9 cellular contexts compared by ENCODE assay signal in genomic region chr15:42890161-42890913, GRCh38. TPM values are rescaled to one million over a fixed set of nuclear protein-coding genes. Genes with fewer than 3 reads are reported as not detected.
DNase-seq lines count a peak whose midpoint lies in the region; ATAC-seq and TF ChIP-seq lines count a peak whose summit lies in the region.
"Had no signal": no experiment of that assay in that cellular context is flagged by ENCODE, and none has a peak within 500 bp of the region (broad histone marks: within the 10 kb centered on the region; RNA-seq: fewer than 3 reads in every experiment).

No MANE protein-coding gene starts in this region.

- in situ Hi-C loops in HAP-1 (cut with MboI; ENCODE audit: low sequenced_read_pairs), result no loop called here

- H3K27me3 ChIP-seq in HAP-1 (ENCODE audit: low read depth) (no peaks in the 10 kb centered on the region), foreskin keratinocyte (no peaks in the 10 kb centered on the region)

- no peaks in the 10 kb centered on the region for H3K36me3 ChIP-seq in HAP-1 (replicated peaks)

- peak overlapping the region; percentile 30 for H3K27ac ChIP-seq in foreskin keratinocyte

- DNase-seq in HAP-1 (ENCODE audit: low spot score in 2 of 2) (peak; percentile 54 to 86), SW 1271 (lab: John Stamatoyannopoulos, UW) (peak; percentile 11 to 71), foreskin keratinocyte (peak; percentile 95 to 98), skeletal muscle cell (ENCODE audit: low read depth) (peak; percentile 4), NCI-H2107 (lab: John Stamatoyannopoulos, UW) (no peak)
- DNase-seq: NCI-H1436 treated with DMSO at 0.1 percent for 48 hours, retina had no signal

- no peak for TF ChIP-seq CTCF in foreskin keratinocyte (conservative IDR thresholded peaks at IDR 0.05)

- H3K4me3 ChIP-seq in HAP-1, result no peak overlapping the region
- H3K4me3 ChIP-seq in skeletal muscle cell (ENCODE audit: low read depth, low read length), result no peak overlapping the region

- H3K4me1 ChIP-seq in HAP-1 (peaks cover 16% of the 10 kb centered on the region), foreskin keratinocyte (peaks cover 17% of the 10 kb centered on the region)

- H3K9me3 ChIP-seq in HAP-1, result no peaks in the 10 kb centered on the region

- ATAC-seq in foreskin keratinocyte (peak; percentile 94), GM21367 (IDR thresholded peaks at IDR 0.05; ENCODE audit: unreplicated experiment) (no peak), GM21825 (IDR thresholded peaks at IDR 0.05; ENCODE audit: unreplicated experiment) (no peak)

RNA-seq across cellular contexts. Expression of gene TTBK2, which starts 30.2 kb away (rescaled TPM):
- 14.5 and 15.0 TPM in 2 replicates for total RNA-seq in foreskin keratinocyte
- 1.6 and 1.9 TPM in 2 replicates for polyA plus RNA-seq in foreskin keratinocyte
